1 cellular context compared by ENCODE assay signal in the genomic region with DNA sequence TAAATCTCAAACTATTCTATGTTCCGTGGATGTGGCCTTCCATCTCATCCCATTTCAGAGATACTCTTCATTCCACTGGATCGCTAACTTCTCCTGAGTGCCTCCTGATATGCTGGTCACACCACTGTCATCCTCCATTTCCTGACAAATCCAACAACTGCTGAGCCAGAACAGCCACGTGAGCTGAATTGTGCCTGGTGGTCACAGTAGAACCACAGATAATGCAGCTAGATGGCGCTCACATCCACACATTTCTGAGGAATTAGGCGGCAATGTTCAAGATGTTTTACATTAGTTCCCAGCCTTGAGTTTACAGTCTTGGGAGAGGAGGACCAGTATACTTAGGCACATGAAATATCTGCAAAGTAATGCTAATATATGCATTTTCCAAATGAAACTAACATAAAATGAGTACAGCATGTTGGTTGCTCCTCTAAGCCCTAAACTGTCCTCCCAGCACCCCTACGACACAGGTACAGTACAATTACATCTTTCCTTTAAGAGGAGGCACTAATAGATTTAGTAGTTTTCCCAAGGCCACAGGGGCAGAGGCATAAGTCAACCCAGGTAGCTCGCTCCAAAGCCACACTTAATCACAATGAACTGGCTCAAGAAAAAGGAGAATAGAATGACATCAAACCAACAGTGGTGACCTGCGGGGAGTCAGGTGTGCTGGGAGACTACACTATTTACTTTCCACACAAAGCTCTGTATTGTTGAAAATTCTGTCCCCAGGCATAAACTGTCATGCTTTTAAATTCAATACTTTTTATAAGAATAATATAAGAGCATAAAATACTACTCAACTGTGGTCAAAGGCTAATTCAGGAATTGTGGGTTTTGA.
TF ChIP-seq lines count a peak whose summit lies in the region.

No MANE protein-coding gene starts in this region.

TF ChIP-seq in HEK293, 187 proteins besides CTCF, POLR2A, EP300 and RAD21 (continued from another document):
- peak; percentile 67; the same call in 1 of the 2 replicates for TF ChIP-seq ZNF660 (tag by site-specific recombination; IDR thresholded peaks at IDR 0.05)
- peak; percentile 84 for TF ChIP-seq ZNF654 (tag by site-specific recombination; IDR thresholded peaks at IDR 0.05; ENCODE audit: low read depth)
- TF ChIP-seq ZNF335 (tag by site-specific recombination; conservative IDR thresholded peaks at IDR 0.05) = 0 out of 2 replicates have a peak, but pooled peaks have one; percentile 7
- TF ChIP-seq, protein P1, sequence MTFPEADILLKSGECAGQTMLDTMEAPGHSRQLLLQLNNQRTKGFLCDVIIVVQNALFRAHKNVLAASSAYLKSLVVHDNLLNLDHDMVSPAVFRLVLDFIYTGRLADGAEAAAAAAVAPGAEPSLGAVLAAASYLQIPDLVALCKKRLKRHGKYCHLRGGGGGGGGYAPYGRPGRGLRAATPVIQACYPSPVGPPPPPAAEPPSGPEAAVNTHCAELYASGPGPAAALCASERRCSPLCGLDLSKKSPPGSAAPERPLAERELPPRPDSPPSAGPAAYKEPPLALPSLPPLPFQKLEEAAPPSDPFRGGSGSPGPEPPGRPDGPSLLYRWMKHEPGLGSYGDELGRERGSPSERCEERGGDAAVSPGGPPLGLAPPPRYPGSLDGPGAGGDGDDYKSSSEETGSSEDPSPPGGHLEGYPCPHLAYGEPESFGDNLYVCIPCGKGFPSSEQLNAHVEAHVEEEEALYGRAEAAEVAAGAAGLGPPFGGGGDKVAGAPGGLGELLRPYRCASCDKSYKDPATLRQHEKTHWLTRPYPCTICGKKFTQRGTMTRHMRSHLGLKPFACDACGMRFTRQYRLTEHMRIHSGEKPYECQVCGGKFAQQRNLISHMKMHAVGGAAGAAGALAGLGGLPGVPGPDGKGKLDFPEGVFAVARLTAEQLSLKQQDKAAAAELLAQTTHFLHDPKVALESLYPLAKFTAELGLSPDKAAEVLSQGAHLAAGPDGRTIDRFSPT (tag by site-specific recombination; IDR thresholded peaks at IDR 0.05) = no peak
- no peak for TF ChIP-seq ZNF670 (tag by site-specific recombination; IDR thresholded peaks at IDR 0.05; ENCODE audit: low read depth)
TF ChIP-seq in HEK293: peak in this region for 8.
